31 cellular contexts compared by ENCODE assay signal in genomic region chr5:143322178-143322577, GRCh38.
"Had no signal": no experiment of that assay in that cellular context is flagged by ENCODE, and none has a peak within 500 bp of the region (broad histone marks: within the 10 kb centered on the region; RNA-seq: fewer than 3 reads in every experiment).

No MANE protein-coding gene starts in this region.

- ATAC-seq: activated naive CD8-positive, alpha-beta T cell treated with anti-CD3 and anti-CD28 coated beads, Interleukin-2, amount 50 U/mL, for 24 hours; left colon; naive thymus-derived CD8-positive, alpha-beta T cell; sciatic nerve; stimulated activated memory B cell treated with anti-CD40 and anti-IgM and Interleukin-4, amounts not matched to agents 10 μg/mL and 1 μg/mL and 100 μg/mL, for 72 hours; stimulated activated naive CD8-positive, alpha-beta T cell treated with anti-CD3 and anti-CD28 coated beads, Interleukin-15, amount 100 ng/mL, for 72 hours had no signal

- H3K27ac Mint-ChIP-seq: activated CD4-positive, alpha-beta memory T cell treated with anti-CD3 and anti-CD28 coated beads for 36 hours; activated CD4-positive, alpha-beta T cell treated with anti-CD3 and anti-CD28 coated beads, Interleukin-2, amount 10 ng/mL, durations not matched to agents 24 days and 14 days; activated naive CD4-positive, alpha-beta T cell treated with anti-CD3 and anti-CD28 coated beads, Interleukin-2, amount 10 ng/mL, durations not matched to agents 7 days and 5 days; activated naive CD8-positive, alpha-beta T cell treated with anti-CD3 and anti-CD28 coated beads, Interleukin-2, amount 50 U/mL, for 24 hours; dendritic cell treated with granulocyte-macrophage colony-stimulating factor and Interleukin-4, amounts not matched to agents 40 ng/mL and 50 ng/mL, for 4 days; stimulated activated naive CD8-positive, alpha-beta T cell treated with anti-CD3 and anti-CD28 coated beads, Interleukin-15, amount 100 ng/mL, for 72 hours had no signal

- H3K36me3 ChIP-seq: esophagus squamous epithelium, thyroid gland, upper lobe of left lung, vagina had no signal

- H3K4me2 ChIP-seq: hepatocyte had no signal

- H2AFZ ChIP-seq: hepatocyte had no signal

- H3K27me3 ChIP-seq: esophagus squamous epithelium, hepatocyte, thyroid gland, upper lobe of left lung, vagina had no signal

- H3K9me3 ChIP-seq: esophagus squamous epithelium, thyroid gland, upper lobe of left lung, vagina had no signal

- H3K27ac ChIP-seq: epithelial cell of prostate, esophagus squamous epithelium, hepatocyte, skin epidermis, thyroid gland, upper lobe of left lung, vagina had no signal

- H3K27me3 Mint-ChIP-seq: activated CD4-positive, alpha-beta memory T cell treated with anti-CD3 and anti-CD28 coated beads for 36 hours; activated CD4-positive, alpha-beta T cell treated with anti-CD3 and anti-CD28 coated beads, Interleukin-2, amount 10 ng/mL, durations not matched to agents 24 days and 14 days; activated naive CD4-positive, alpha-beta T cell treated with anti-CD3 and anti-CD28 coated beads, Interleukin-2, amount 10 ng/mL, durations not matched to agents 7 days and 5 days; activated naive CD8-positive, alpha-beta T cell treated with anti-CD3 and anti-CD28 coated beads, Interleukin-2, amount 50 U/mL, for 24 hours; central memory CD8-positive, alpha-beta T cell; dendritic cell treated with granulocyte-macrophage colony-stimulating factor and Interleukin-4, amounts not matched to agents 40 ng/mL and 50 ng/mL, for 4 days; naive thymus-derived CD8-positive, alpha-beta T cell; stimulated activated memory B cell treated with anti-CD40 and anti-IgM and Interleukin-4, amounts not matched to agents 10 μg/mL and 1 μg/mL and 100 μg/mL, for 72 hours; stimulated activated naive CD8-positive, alpha-beta T cell treated with anti-CD3 and anti-CD28 coated beads, Interleukin-15, amount 100 ng/mL, for 72 hours had no signal

- H3K4me3 ChIP-seq: esophagus squamous epithelium, hepatocyte, skin epidermis, thyroid gland, upper lobe of left lung, vagina had no signal

- DNase-seq: activated CD4-positive, alpha-beta memory T cell treated with anti-CD3 and anti-CD28 coated beads for 36 hours; activated CD4-positive, alpha-beta T cell treated with anti-CD3 and anti-CD28 coated beads, Interleukin-2, amount 10 ng/mL, durations not matched to agents 24 days and 14 days; activated CD4-positive, CD25-positive, alpha-beta regulatory T cell treated with anti-CD3 and anti-CD28 coated beads, Interleukin-2, amount 50 U/mL, for 72 hours; activated CD8-positive, alpha-beta memory T cell treated with anti-CD3 and anti-CD28 coated beads, Interleukin-2, amount 50 U/mL, for 4 hours; activated gamma-delta T cell; activated naive CD4-positive, alpha-beta T cell treated with anti-CD3 and anti-CD28 coated beads, Interleukin-2, amount 10 ng/mL, durations not matched to agents 7 days and 5 days; activated naive CD8-positive, alpha-beta T cell treated with anti-CD3 and anti-CD28 coated beads, Interleukin-2, amount 50 U/mL, for 24 hours; activated T-cell treated with anti-CD3 and anti-CD28 coated beads, Interleukin-2, amount 50 U/mL, for 1 hour; effector CD4-positive, alpha-beta T cell; esophagus squamous epithelium; foreskin melanocyte; kidney; left colon; midbrain; naive thymus-derived CD8-positive, alpha-beta T cell; retina; stimulated activated CD4-positive, alpha-beta T cell treated with anti-CD3 and anti-CD28 coated beads, Interleukin-1b, Interleukin-23, amount 100 ng/mL, for 48 hours; stimulated activated CD4-positive, alpha-beta T cell treated with anti-CD3 and anti-CD28 coated beads, Interleukin-4, amount 100 ng/mL, for 4 hours; stimulated activated CD8-positive, alpha-beta memory T cell treated with anti-CD3 and anti-CD28 coated beads, Interleukin-4, amount 100 ng/mL, for 48 hours; stimulated activated naive CD8-positive, alpha-beta T cell treated with anti-CD3 and anti-CD28 coated beads, Interleukin-15, amount 100 ng/mL, for 72 hours; T-helper 2 cell; thyroid gland; upper lobe of left lung had no signal

- H3K4me3 Mint-ChIP-seq: activated CD4-positive, alpha-beta memory T cell treated with anti-CD3 and anti-CD28 coated beads for 36 hours; activated CD4-positive, alpha-beta T cell treated with anti-CD3 and anti-CD28 coated beads, Interleukin-2, amount 10 ng/mL, durations not matched to agents 24 days and 14 days; activated naive CD4-positive, alpha-beta T cell treated with anti-CD3 and anti-CD28 coated beads, Interleukin-2, amount 10 ng/mL, durations not matched to agents 7 days and 5 days; activated naive CD8-positive, alpha-beta T cell treated with anti-CD3 and anti-CD28 coated beads, Interleukin-2, amount 50 U/mL, for 24 hours; central memory CD8-positive, alpha-beta T cell; dendritic cell treated with granulocyte-macrophage colony-stimulating factor and Interleukin-4, amounts not matched to agents 40 ng/mL and 50 ng/mL, for 4 days; naive thymus-derived CD8-positive, alpha-beta T cell; stimulated activated memory B cell treated with anti-CD40 and anti-IgM and Interleukin-4, amounts not matched to agents 10 μg/mL and 1 μg/mL and 100 μg/mL, for 72 hours; stimulated activated naive CD8-positive, alpha-beta T cell treated with anti-CD3 and anti-CD28 coated beads, Interleukin-15, amount 100 ng/mL, for 72 hours had no signal

- H3K9me3 Mint-ChIP-seq: central memory CD8-positive, alpha-beta T cell had no signal
